ENCODE assay signal across 8 cellular contexts in genomic region chr3:108221911-108222812, GRCh38. TPM values are rescaled to one million over a fixed set of nuclear protein-coding genes. Genes with fewer than 3 reads are reported as not detected.
DNase-seq lines count a peak whose midpoint lies in the region; ATAC-seq and TF ChIP-seq lines count a peak whose summit lies in the region.

A gene with protein sequence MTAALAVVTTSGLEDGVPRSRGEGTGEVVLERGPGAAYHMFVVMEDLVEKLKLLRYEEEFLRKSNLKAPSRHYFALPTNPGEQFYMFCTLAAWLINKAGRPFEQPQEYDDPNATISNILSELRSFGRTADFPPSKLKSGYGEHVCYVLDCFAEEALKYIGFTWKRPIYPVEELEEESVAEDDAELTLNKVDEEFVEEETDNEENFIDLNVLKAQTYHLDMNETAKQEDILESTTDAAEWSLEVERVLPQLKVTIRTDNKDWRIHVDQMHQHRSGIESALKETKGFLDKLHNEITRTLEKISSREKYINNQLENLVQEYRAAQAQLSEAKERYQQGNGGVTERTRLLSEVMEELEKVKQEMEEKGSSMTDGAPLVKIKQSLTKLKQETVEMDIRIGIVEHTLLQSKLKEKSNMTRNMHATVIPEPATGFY (minus strand): TSS chr3:108222424. CDS start chr3:108222322, 102 bp downstream.

- TF ChIP-seq POLR2A in esophagus squamous epithelium (IDR thresholded peaks at IDR 0.05), result peak in 2 of 4 donors; percentile 48 to 75

- no peaks in the 10 kb centered on the region for H3K27me3 ChIP-seq in esophagus squamous epithelium

- peak in 1 of 6 experiments; percentile 14 for TF ChIP-seq CTCF in esophagus squamous epithelium (IDR thresholded peaks at IDR 0.05)

- peak; percentile 92 for ATAC-seq in GM21786 (IDR thresholded peaks at IDR 0.05; ENCODE audit: unreplicated experiment)

- intact Hi-C loops in esophagus squamous epithelium (cut with DNase I), result no loop called here

- DNase-seq in DMS53 treated with DMSO at 0.1 percent for 48 hours (lab: John Stamatoyannopoulos, UW; ENCODE audit: unreplicated experiment) (peak; percentile 85), RKO (ENCODE audit: low spot score) (peak; percentile 98), activated T-helper 1 cell treated with Interleukin-2 at 50 U/mL for 16 hours (ENCODE audit: low read depth) (peak; percentile 91), esophagus squamous epithelium (lab: John Stamatoyannopoulos, UW) (peak; percentile 90), myocyte (ENCODE audit: low read depth) (peak; percentile 99)
- peak; percentile 89 to 94 for DNase-seq in stimulated activated CD8-positive, alpha-beta memory T cell treated with anti-CD3 and anti-CD28 coated beads, Interleukin-7, amount 100 ng/mL, for 48 hours (ENCODE audit: extremely low read depth in 1 of 2, low read depth in 1 of 2)

- H3K27ac ChIP-seq in KOPT-K1 (ENCODE audit: low read depth, low read length, poor library complexity, severe bottlenecking) (peak within 1 kb of the TSS; percentile 73), esophagus squamous epithelium (peak within 1 kb of the TSS; percentile 82 to 90 (median 88))

- H3K36me3 ChIP-seq in KOPT-K1 (ENCODE audit: insufficient read depth, low read length) (no peaks in the 10 kb centered on the region), esophagus squamous epithelium (no peaks in the 10 kb centered on the region)

- no peaks in the 10 kb centered on the region for H3K9me3 ChIP-seq in KOPT-K1 (ENCODE audit: insufficient read depth, low read length, poor library complexity, severe bottlenecking)
- H3K9me3 ChIP-seq in esophagus squamous epithelium, result no peaks in the 10 kb centered on the region

- H3K4me3 ChIP-seq in esophagus squamous epithelium, result peak within 1 kb of the TSS; percentile 67 to 91 (median 78)

- WGBS in esophagus squamous epithelium, 2 donors, result 0% methylated on average over 9 to 10 of the region's 57 CpGs

- peaks cover 0 to 44% (median 27%) of the 10 kb centered on the region in 3 donors for H3K4me1 ChIP-seq in esophagus squamous epithelium

RNA-seq across cellular contexts. Expression of the gene that starts here (rescaled TPM):
- total RNA-seq in esophagus squamous epithelium (10 to 100 TPM; 21.0 to 35.7 (median 23.9) TPM), myocyte (28.9 and 43.4 TPM in 2 replicates)
- polyA plus RNA-seq in myocyte (2012), result 19.7 TPM

Comparison
In these comparisons a context has a peak if more than half of its experiments do, and no peak if none do; other contexts are left out.
1. Peak in every context shown above with its lines: DNase-seq, ATAC-seq, H3K4me3 ChIP-seq and H3K27ac ChIP-seq.